16 cellular contexts compared by ENCODE assay signal in genomic region chr14:57168138-57168695, GRCh38.
"Had no signal": no experiment of that assay in that cellular context is flagged by ENCODE, and none has a peak within 500 bp of the region (broad histone marks: within the 10 kb centered on the region; RNA-seq: fewer than 3 reads in every experiment).

No MANE protein-coding gene starts in this region.

- H3K4me3 Mint-ChIP-seq: activated naive CD8-positive, alpha-beta T cell treated with anti-CD3 and anti-CD28 coated beads, Interleukin-2, amount 10 ng/mL, durations not matched to agents 7 days and 5 days; activated T-helper 1 cell treated with anti-CD3 and anti-CD28 coated beads, Interleukin-12 subunit alpha, Interleukin-12 subunit beta, Interleukin-2, Interleukin-4 antibody, amounts not matched to agents 30 ng/mL and 10 ng/mL and 1 ng/mL, durations not matched to agents 14 hours and 24 hours and 36 hours; natural killer cell had no signal

- H3K27ac Mint-ChIP-seq: activated naive CD8-positive, alpha-beta T cell treated with anti-CD3 and anti-CD28 coated beads, Interleukin-2, amount 10 ng/mL, durations not matched to agents 7 days and 5 days; activated T-helper 1 cell treated with anti-CD3 and anti-CD28 coated beads, Interleukin-12 subunit alpha, Interleukin-12 subunit beta, Interleukin-2, Interleukin-4 antibody, amounts not matched to agents 30 ng/mL and 10 ng/mL and 1 ng/mL, durations not matched to agents 14 hours and 24 hours and 36 hours; natural killer cell had no signal

- H3K9me3 ChIP-seq: esophagus squamous epithelium, heart left ventricle, tibial artery, vagina had no signal

- H3K9me3 Mint-ChIP-seq: activated naive CD8-positive, alpha-beta T cell treated with anti-CD3 and anti-CD28 coated beads, Interleukin-2, amount 10 ng/mL, durations not matched to agents 7 days and 5 days; activated T-helper 1 cell treated with anti-CD3 and anti-CD28 coated beads, Interleukin-12 subunit alpha, Interleukin-12 subunit beta, Interleukin-2, Interleukin-4 antibody, amounts not matched to agents 30 ng/mL and 10 ng/mL and 1 ng/mL, durations not matched to agents 14 hours and 24 hours and 36 hours; natural killer cell had no signal

- DNase-seq: activated CD4-positive, CD25-positive, alpha-beta regulatory T cell treated with anti-CD3 and anti-CD28 coated beads, Interleukin-2, amount 50 U/mL, for 72 hours; activated naive CD4-positive, alpha-beta T cell; activated naive CD8-positive, alpha-beta T cell treated with anti-CD3 and anti-CD28 coated beads, Interleukin-2, amount 10 ng/mL, durations not matched to agents 7 days and 5 days; anterior cingulate cortex; cortex of kidney; effector CD4-positive, alpha-beta T cell; esophagus squamous epithelium; heart left ventricle; natural killer cell; retina; stimulated activated CD4-positive, alpha-beta T cell treated with anti-CD3 and anti-CD28 coated beads, Interleukin-15, amount 100 ng/mL, for 24 hours; stimulated activated CD4-positive, alpha-beta T cell treated with anti-CD3 and anti-CD28 coated beads, Interleukin-4, amount 100 ng/mL, for 1 hour; stimulated activated naive CD4-positive, alpha-beta T cell; tibial artery had no signal

- H3K27me3 ChIP-seq: esophagus squamous epithelium, tibial artery, vagina had no signal

- H3K4me1 Mint-ChIP-seq: activated naive CD8-positive, alpha-beta T cell treated with anti-CD3 and anti-CD28 coated beads, Interleukin-2, amount 10 ng/mL, durations not matched to agents 7 days and 5 days; natural killer cell had no signal

- ATAC-seq: heart left ventricle, natural killer cell had no signal

- H3K36me3 ChIP-seq: esophagus squamous epithelium, heart left ventricle, tibial artery, vagina had no signal

- H3K27ac ChIP-seq: esophagus squamous epithelium, heart left ventricle, tibial artery, vagina had no signal

- H3K4me3 ChIP-seq: esophagus squamous epithelium, heart left ventricle, tibial artery, vagina had no signal

- H3K36me3 Mint-ChIP-seq: activated naive CD8-positive, alpha-beta T cell treated with anti-CD3 and anti-CD28 coated beads, Interleukin-2, amount 10 ng/mL, durations not matched to agents 7 days and 5 days; natural killer cell had no signal

- H3K4me1 ChIP-seq: heart left ventricle, tibial artery, vagina had no signal
